ENCODE assay signal across 30 cellular contexts in the genomic region with DNA sequence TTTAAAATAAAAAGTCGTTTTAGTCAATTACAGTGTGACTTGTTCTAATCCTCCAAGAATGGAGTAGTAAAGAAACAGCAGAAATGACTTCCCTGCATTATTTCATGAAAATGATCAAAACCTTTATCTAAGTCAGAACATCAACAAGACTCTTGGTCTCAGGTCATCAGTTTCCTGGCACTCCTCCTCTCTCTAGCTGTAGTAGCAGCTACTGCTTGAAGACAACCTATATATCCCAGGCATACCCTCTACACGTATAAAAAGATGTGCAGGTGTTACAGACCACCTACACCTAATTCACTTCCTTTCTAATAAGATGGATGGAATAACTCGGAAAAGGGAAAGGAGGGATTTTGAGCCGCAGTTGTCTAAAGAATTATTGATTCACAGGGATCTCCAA.
"Had no signal": no experiment of that assay in that cellular context is flagged by ENCODE, and none has a peak within 500 bp of the region (broad histone marks: within the 10 kb centered on the region; RNA-seq: fewer than 3 reads in every experiment).

No MANE protein-coding gene starts in this region.

- DNase-seq: dermis blood vessel endothelial cell; effector memory CD4-positive, alpha-beta T cell; foreskin keratinocyte; heart left ventricle; kidney; naive thymus-derived CD4-positive, alpha-beta T cell; nephron progenitor cell; stimulated activated CD4-positive, alpha-beta T cell treated with anti-CD3 and anti-CD28 coated beads, Interleukin-12 subunit alpha, Interleukin-12 subunit beta, amount 100 ng/mL, for 4 hours; stimulated activated CD4-positive, alpha-beta T cell treated with anti-CD3 and anti-CD28 coated beads, Interleukin-2, amount 100 ng/mL, for 24 hours; stimulated activated CD4-positive, alpha-beta T cell treated with anti-CD3 and anti-CD28 coated beads, Interleukin-4, amount 100 ng/mL, for 24 hours; stimulated activated naive CD4-positive, alpha-beta T cell treated with Interleukin-2 at 50 U/mL for 16 hours; stomach; substantia nigra; testis; tibial artery; upper lobe of left lung had no signal

- H3K27ac ChIP-seq: coronary artery, esophagus muscularis mucosa, foreskin keratinocyte, gastroesophageal sphincter, heart left ventricle, hepatocyte, testis, tibial artery, upper lobe of left lung had no signal

- H3K4me1 ChIP-seq: foreskin keratinocyte had no signal

- H3K4me2 ChIP-seq: hepatocyte, smooth muscle cell had no signal

- H3K4me3 Mint-ChIP-seq: memory B cell; stimulated activated effector memory CD8-positive, alpha-beta T cell treated with anti-CD3 and anti-CD28 coated beads, Interleukin-12 subunit alpha, Interleukin-12 subunit beta, amount 100 ng/mL, for 72 hours had no signal

- H2AFZ ChIP-seq: hepatocyte had no signal

- H3K9me3 ChIP-seq: esophagus muscularis mucosa, gastroesophageal sphincter, heart left ventricle, mucosa of descending colon, neutrophil, pancreas, stomach, testis, tibial artery, upper lobe of left lung had no signal

- H3K9me3 Mint-ChIP-seq: memory B cell; mesothelial cell of epicardium; naive thymus-derived CD4-positive, alpha-beta T cell; nephron progenitor cell; stimulated activated effector memory CD8-positive, alpha-beta T cell treated with anti-CD3 and anti-CD28 coated beads, Interleukin-12 subunit alpha, Interleukin-12 subunit beta, amount 100 ng/mL, for 72 hours had no signal

- H3K79me2 ChIP-seq: hepatocyte had no signal

- H3K36me3 Mint-ChIP-seq: memory B cell had no signal

- H3K27ac Mint-ChIP-seq: memory B cell; nephron progenitor cell; stimulated activated effector memory CD8-positive, alpha-beta T cell treated with anti-CD3 and anti-CD28 coated beads, Interleukin-12 subunit alpha, Interleukin-12 subunit beta, amount 100 ng/mL, for 72 hours had no signal

- H3K27me3 ChIP-seq: esophagus muscularis mucosa, foreskin keratinocyte, gastroesophageal sphincter, heart left ventricle, hepatocyte, neutrophil, pancreas, stomach, testis, tibial artery, upper lobe of left lung had no signal

- ATAC-seq: foreskin keratinocyte; gastroesophageal sphincter; heart left ventricle; left lobe of liver; mucosa of descending colon; naive thymus-derived CD4-positive, alpha-beta T cell; pancreas; sciatic nerve; stimulated activated effector memory CD8-positive, alpha-beta T cell treated with anti-CD3 and anti-CD28 coated beads, Interleukin-12 subunit alpha, Interleukin-12 subunit beta, amount 100 ng/mL, for 72 hours had no signal

- H3K4me3 ChIP-seq: coronary artery, esophagus muscularis mucosa, gastroesophageal sphincter, heart left ventricle, hepatocyte, lung, mucosa of descending colon, pancreas, smooth muscle cell, stomach, testis, tibial artery, upper lobe of left lung had no signal

- H3K27me3 Mint-ChIP-seq: memory B cell; naive thymus-derived CD4-positive, alpha-beta T cell had no signal
